1 cellular context compared by ENCODE assay signal in the genomic region with DNA sequence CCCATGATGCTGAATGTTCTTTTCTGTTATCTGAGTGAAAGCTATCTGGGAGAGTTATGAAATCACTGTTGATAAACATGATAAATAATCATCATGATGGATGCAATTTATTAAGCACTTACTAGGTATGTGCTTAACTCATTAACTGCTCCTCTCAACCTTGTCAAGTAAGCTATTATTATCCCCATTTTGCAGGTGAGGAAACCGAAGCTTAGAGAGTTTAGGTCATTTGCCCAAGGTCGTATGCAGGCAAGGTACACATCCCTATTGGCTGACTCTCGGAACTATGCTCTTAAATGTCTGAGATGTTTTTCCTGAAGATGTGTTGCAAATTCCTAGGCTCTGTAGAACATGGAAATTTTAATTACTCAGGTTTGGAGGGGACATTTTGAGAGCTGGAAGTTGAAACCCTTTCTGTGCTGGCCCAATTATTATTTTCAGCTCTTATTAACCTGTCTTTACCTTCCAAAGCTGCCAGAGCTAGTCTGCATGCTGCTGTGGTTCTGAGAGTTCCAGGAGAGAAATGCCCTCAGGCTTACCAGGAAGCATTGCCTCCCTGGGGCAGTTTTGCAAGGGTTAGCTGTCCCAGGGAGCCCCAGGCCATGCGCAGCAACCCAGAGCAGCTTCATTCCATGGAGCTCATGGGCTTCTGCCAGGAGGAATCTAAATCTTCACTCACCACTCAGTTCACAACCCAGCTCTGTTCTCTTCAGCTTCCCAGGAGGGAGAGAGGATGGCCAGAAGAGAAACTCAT.
TF ChIP-seq lines count a peak whose summit lies in the region.

No MANE protein-coding gene starts in this region.

TF ChIP-seq in GM23338, 12 proteins besides CTCF, POLR2A, EP300 and RAD21 (continued from another document):
- no peak for TF ChIP-seq ZNF462 (CRISPR knock-in tag; IDR thresholded peaks at IDR 0.05)
- no peak for TF ChIP-seq CREB1 (CRISPR knock-in tag; IDR thresholded peaks at IDR 0.05; ENCODE audit: low read depth)
- TF ChIP-seq POLR2AphosphoS5 (IDR thresholded peaks at IDR 0.05; ENCODE audit: low read depth): no peak
- TF ChIP-seq ZNF114 (CRISPR knock-in tag; IDR thresholded peaks at IDR 0.05): no peak
- TF ChIP-seq STAT1 (IDR thresholded peaks at IDR 0.05; ENCODE audit: unreplicated experiment): no peak
- TF ChIP-seq JUNB (IDR thresholded peaks at IDR 0.05; ENCODE audit: unreplicated experiment): no peak
- no peak for TF ChIP-seq ZNF331 (CRISPR knock-in tag; IDR thresholded peaks at IDR 0.05; ENCODE audit: low read depth)
- TF ChIP-seq EZH2phosphoT487 (IDR thresholded peaks at IDR 0.05; ENCODE audit: unreplicated experiment): no peak
- no peak for TF ChIP-seq EZH2 (IDR thresholded peaks at IDR 0.05; ENCODE audit: low read depth, unreplicated experiment)
- no peak for TF ChIP-seq ETS1 (IDR thresholded peaks at IDR 0.05)
